Comparison of ENCODE assay signal across 7 cellular contexts in genomic region chr6:75284285-75285155, GRCh38. TPM values are rescaled to one million over a fixed set of nuclear protein-coding genes. Genes with fewer than 3 reads are reported as not detected.
DNase-seq lines count a peak whose midpoint lies in the region; ATAC-seq and TF ChIP-seq lines count a peak whose summit lies in the region.

TSS of gene TMEM30A (minus strand) at chr6:75284792. CDS start at chr6:75284638, 154 bp downstream.

- H2AFZ ChIP-seq in hepatocyte, result peak within 1 kb of the TSS; percentile 82

- peak; percentile 82 for ATAC-seq in GM18517 (IDR thresholded peaks at IDR 0.05; ENCODE audit: unreplicated experiment)
- peak; percentile 91 for ATAC-seq in HG03039 (IDR thresholded peaks at IDR 0.05; ENCODE audit: unreplicated experiment)

- H3K27ac ChIP-seq in hepatocyte, result peak within 1 kb of the TSS; percentile 95

- H3K9me2 ChIP-seq in hepatocyte (replicated peaks; ENCODE audit: insufficient read depth), result no peaks in the 10 kb centered on the region

- H4K20me1 ChIP-seq in hepatocyte (ENCODE audit: insufficient read depth, poor library complexity, severe bottlenecking), result peaks cover 38% of the 10 kb centered on the region

- no peaks in the 10 kb centered on the region for H3K27me3 ChIP-seq in hepatocyte

- in situ Hi-C loops in astrocyte of the spinal cord (cut with HindIII; ENCODE audit: low sequenced_read_pairs), result no loop called here

- peaks cover 25% of the 10 kb centered on the region for H3K4me1 ChIP-seq in hepatocyte (ENCODE audit: insufficient read depth)

- peak within 1 kb of the TSS; percentile 82 for H3K4me2 ChIP-seq in hepatocyte

- peaks cover 74% of the 10 kb centered on the region for H3K79me2 ChIP-seq in hepatocyte

- TF ChIP-seq CTCF in astrocyte of the spinal cord (IDR thresholded peaks at IDR 0.05; ENCODE audit: low read depth, low read length), result no peak
- TF ChIP-seq CTCF in hepatocyte (IDR thresholded peaks at IDR 0.05; ENCODE audit: poor library complexity), result no peak

- no peaks in the 10 kb centered on the region for H3K36me3 ChIP-seq in hepatocyte (replicated peaks; ENCODE audit: insufficient read depth, low read depth)

- peak within 1 kb of the TSS; percentile 98 for H3K4me3 ChIP-seq in astrocyte of the spinal cord (ENCODE audit: low read depth, low read length)
- peak within 1 kb of the TSS; percentile 86 for H3K4me3 ChIP-seq in hepatocyte

- WGBS in hepatocyte (ENCODE audit: low lambda C conversion rate, missing lambda C conversion rate), result 2% methylated on average over 67 of the region's 74 CpGs

- H3K9me3 ChIP-seq in hepatocyte (ENCODE audit: low read depth), result no peaks in the 10 kb centered on the region

- DNase-seq in NCI-H2081 (lab: John Stamatoyannopoulos, UW) (peak; percentile 98 to 99), T1000 (lab: John Stamatoyannopoulos, UW) (peak; percentile 86), astrocyte of the spinal cord (ENCODE audit: low read depth, low spot score) (peak; percentile 99), hepatocyte (ENCODE audit: low spot score) (peak; percentile 99), renal cortical epithelial cell (ENCODE audit: low read depth) (peak; percentile 98)

RNA-seq across cellular contexts. Expression of gene TMEM30A, which starts in this region (rescaled TPM):
- total RNA-seq in hepatocyte, result 159 and 165 TPM in 2 replicates
- 71.1 and 71.5 TPM in 2 replicates for polyA plus RNA-seq in hepatocyte
- total RNA-seq in renal cortical epithelial cell, result 256 and 346 TPM in 2 replicates

Comparison
In these comparisons a context has a peak if more than half of its experiments do, and no peak if none do; other contexts are left out.
1. Peak in every context shown above with its lines: DNase-seq, ATAC-seq, H3K4me3 ChIP-seq and H3K27ac ChIP-seq.